ENCODE assay signal across 10 cellular contexts in genomic region chr1:223180803-223181321, GRCh38. TPM values are rescaled to one million over a fixed set of nuclear protein-coding genes. Genes with fewer than 3 reads are reported as not detected.
A peak's percentile ranks its signal among the peaks of the same experiment; 100 is the strongest.
DNase-seq lines count a peak whose midpoint lies in the region; ATAC-seq and TF ChIP-seq lines count a peak whose summit lies in the region.
"Had no signal": no experiment of that assay in that cellular context is flagged by ENCODE, and none has a peak within 500 bp of the region (broad histone marks: within the 10 kb centered on the region; RNA-seq: fewer than 3 reads in every experiment).

No MANE protein-coding gene starts in this region.

- peaks cover 22% of the 10 kb centered on the region for H3K27me3 Mint-ChIP-seq in osteocyte (ENCODE audit: unreplicated experiment)

- no peak overlapping the region for H2AFZ ChIP-seq in fibroblast of lung (ENCODE audit: low read length)

- H3K79me2 ChIP-seq in fibroblast of lung (ENCODE audit: control insufficient read depth, insufficient read depth, low read length) = no peaks in the 10 kb centered on the region

- H3K27ac ChIP-seq in RWPE2 (ENCODE audit: poor library complexity, severe bottlenecking) (no peak overlapping the region), fibroblast of lung (ENCODE audit: insufficient read depth, low read length) (no peak overlapping the region), brain microvascular endothelial cell (no peak overlapping the region)

- H4K20me1 ChIP-seq in fibroblast of lung (ENCODE audit: control insufficient read depth, extremely low read depth, insufficient read depth, low read length) = no peaks in the 10 kb centered on the region

- TF ChIP-seq CTCF in RWPE2 (IDR thresholded peaks at IDR 0.05; ENCODE audit: poor library complexity, severe bottlenecking) = no peak
- no peak for TF ChIP-seq CTCF in fibroblast of lung (conservative IDR thresholded peaks at IDR 0.05 in 1 of 2, IDR thresholded peaks at IDR 0.05 in 1 of 2; ENCODE audit: low read depth in 1 of 2, low read length in 2 of 2)
- no peak for TF ChIP-seq CTCF in brain microvascular endothelial cell (IDR thresholded peaks at IDR 0.05; ENCODE audit: low read depth, low read length, missing control alignments)
- no peak for TF ChIP-seq CTCF in osteocyte (IDR thresholded peaks at IDR 0.05)

- H3K4me2 ChIP-seq in fibroblast of lung (ENCODE audit: extremely low read depth, insufficient read depth, low read length) = no peak overlapping the region

- no peaks in the 10 kb centered on the region for H3K4me1 ChIP-seq in RWPE2 (ENCODE audit: insufficient read depth, poor library complexity, severe bottlenecking)
- no peaks in the 10 kb centered on the region for H3K4me1 ChIP-seq in fibroblast of lung (ENCODE audit: control insufficient read depth, extremely low read depth, insufficient read depth, low read length)

- DNase-seq in GM03348 (ENCODE audit: low spot score) (peak; percentile 72), RWPE2 (ENCODE audit: low spot score) (no peak), fibroblast of lung (ENCODE audit: low read depth in 2 of 2) (peak; percentile 5 to 74), pons (ENCODE audit: low spot score) (peak; percentile 88), COLO829 (ENCODE audit: low spot score) (no peak), brain microvascular endothelial cell (no peak), osteocyte (ENCODE audit: extremely low spot score, unreplicated experiment) (no peak)
- DNase-seq: activated CD4-positive, alpha-beta T cell treated with anti-CD3 and anti-CD28 coated beads, Interleukin-2, amount 10 ng/mL, durations not matched to agents 7 days and 5 days; DND-41 had no signal

- ATAC-seq in RWPE2 (ENCODE audit: low read depth) = peak; percentile 55; the same call in 2 of the 3 replicates
- ATAC-seq in HG02938 (IDR thresholded peaks at IDR 0.05; ENCODE audit: unreplicated experiment) = no peak

- H3K9me3 ChIP-seq in RWPE2 (ENCODE audit: severe bottlenecking) (no peaks in the 10 kb centered on the region), fibroblast of lung (ENCODE audit: control insufficient read depth, insufficient read depth, low read depth, low read length) (no peaks in the 10 kb centered on the region)

- in situ Hi-C loops in brain microvascular endothelial cell (cut with HindIII; ENCODE audit: low pct_ligation_motif_present, low sequenced_read_pairs) = no loop called here

- H3K9ac ChIP-seq in fibroblast of lung (ENCODE audit: insufficient read depth, low read length) = no peak overlapping the region

- no peak overlapping the region for H3K4me3 Mint-ChIP-seq in osteocyte (ENCODE audit: unreplicated experiment)
- H3K4me3 Mint-ChIP-seq: activated CD4-positive, alpha-beta T cell treated with anti-CD3 and anti-CD28 coated beads, Interleukin-2, amount 10 ng/mL, durations not matched to agents 7 days and 5 days had no signal

- H3K27me3 ChIP-seq in RWPE2 (ENCODE audit: insufficient read depth, poor library complexity, severe bottlenecking) (no peaks in the 10 kb centered on the region), fibroblast of lung (ENCODE audit: control insufficient read depth, insufficient read depth, low read length) (no peaks in the 10 kb centered on the region), brain microvascular endothelial cell (replicated peaks) (no peaks in the 10 kb centered on the region)

- H3K36me3 Mint-ChIP-seq in osteocyte (ENCODE audit: unreplicated experiment) = no peaks in the 10 kb centered on the region

- no peak overlapping the region for H3K27ac Mint-ChIP-seq in osteocyte (ENCODE audit: unreplicated experiment)
- H3K27ac Mint-ChIP-seq: activated CD4-positive, alpha-beta T cell treated with anti-CD3 and anti-CD28 coated beads, Interleukin-2, amount 10 ng/mL, durations not matched to agents 7 days and 5 days had no signal

- H3K9me3 Mint-ChIP-seq in osteocyte (ENCODE audit: unreplicated experiment) = no peaks in the 10 kb centered on the region
- H3K9me3 Mint-ChIP-seq: activated CD4-positive, alpha-beta T cell treated with anti-CD3 and anti-CD28 coated beads, Interleukin-2, amount 10 ng/mL, durations not matched to agents 7 days and 5 days had no signal

- no peaks in the 10 kb centered on the region for H3K4me1 Mint-ChIP-seq in osteocyte (ENCODE audit: unreplicated experiment)

- H3K4me3 ChIP-seq in RWPE2 (ENCODE audit: severe bottlenecking) (no peak overlapping the region), fibroblast of lung (replicated peaks in 1 of 4; ENCODE audit: control extremely low read depth in 1 of 4, insufficient read depth in 1 of 4, low read depth in 3 of 4, low read length in 4 of 4) (no peak overlapping the region), brain microvascular endothelial cell (ENCODE audit: low read depth, low read length) (no peak overlapping the region)

- no peaks in the 10 kb centered on the region for H3K36me3 ChIP-seq in RWPE2 (ENCODE audit: low read depth)
- H3K36me3 ChIP-seq in fibroblast of lung (ENCODE audit: control insufficient read depth, insufficient read depth, low read length) = no peaks in the 10 kb centered on the region
- no peaks in the 10 kb centered on the region for H3K36me3 ChIP-seq in brain microvascular endothelial cell (replicated peaks)

RNA-seq across cellular contexts. Expression of gene TLR5, which starts 37.8 kb away (rescaled TPM):
- total RNA-seq in fibroblast of lung = 0.17 and 0.77 TPM in 2 replicates
- 0.19 and 0.36 TPM in 2 replicates for polyA plus RNA-seq in fibroblast of lung
- polyA plus RNA-seq in fibroblast of lung (2012) = 0.09 and 0.15 TPM in 2 replicates
- not detected in 2 replicates for polyA minus RNA-seq in fibroblast of lung (ENCODE audit: low replicate concordance)
- total RNA-seq in osteocyte = not detected in 2 replicates

Comparison
In these comparisons a context has a peak if more than half of its experiments do, and no peak if none do; other contexts are left out.
1. DNase-seq: peak in GM03348 (single experiment), fibroblast of lung (2 of 2) and pons (single experiment); none in RWPE2 (single experiment), COLO829 (single experiment), brain microvascular endothelial cell (single experiment) and osteocyte (single experiment).